ENCODE assay signal across 8 cellular contexts in genomic region chr2:53969285-53970094, GRCh38. TPM values are rescaled to one million over a fixed set of nuclear protein-coding genes. Genes with fewer than 3 reads are reported as not detected.
A peak's percentile ranks its signal among the peaks of the same experiment; 100 is the strongest.
DNase-seq lines count a peak whose midpoint lies in the region; ATAC-seq and TF ChIP-seq lines count a peak whose summit lies in the region.

No MANE protein-coding gene starts in this region.

- no peaks in the 10 kb centered on the region for H3K36me3 ChIP-seq in BE2C

- peak overlapping the region; percentile 93 for H3K4me3 ChIP-seq in BE2C (ENCODE audit: low read depth, low read length)
- H3K4me3 ChIP-seq in epithelial cell of proximal tubule (ENCODE audit: low read depth, low read length): peak overlapping the region; percentile 86

- H3K4me1 ChIP-seq in BE2C: no peaks in the 10 kb centered on the region

- peak overlapping the region; percentile 89 for H3K4me3 Mint-ChIP-seq in T-helper 1 cell treated with Interleukin-12 subunit alpha and Interleukin-12 subunit beta and Interleukin-4 antibody, amounts not matched to agents 30 μg/mL and 1 μg/mL, for 36 hours
- peak overlapping the region; percentile 87 to 99 (median 96) for H3K4me3 Mint-ChIP-seq in naive B cell

- H3K27ac Mint-ChIP-seq in T-helper 1 cell treated with Interleukin-12 subunit alpha and Interleukin-12 subunit beta and Interleukin-4 antibody, amounts not matched to agents 30 μg/mL and 1 μg/mL, for 36 hours: peak overlapping the region; percentile 83
- H3K27ac Mint-ChIP-seq in naive B cell: peak overlapping the region; percentile 93 to 99 (median 96)

- no peaks in the 10 kb centered on the region for H3K27me3 Mint-ChIP-seq in T-helper 1 cell treated with Interleukin-12 subunit alpha and Interleukin-12 subunit beta and Interleukin-4 antibody, amounts not matched to agents 30 μg/mL and 1 μg/mL, for 36 hours (ENCODE audit: low read depth)
- no peaks in the 10 kb centered on the region for H3K27me3 Mint-ChIP-seq in naive B cell

- H3K27me3 ChIP-seq in BE2C: no peaks in the 10 kb centered on the region

- no peak for DNase-seq in BE2C
- peak; percentile 67 for DNase-seq in LoVo (ENCODE audit: low spot score)
- DNase-seq in epithelial cell of proximal tubule (ENCODE audit: low read depth): peak; percentile 74
- DNase-seq in naive B cell: no peak
- DNase-seq in central memory CD4-positive, alpha-beta T cell: no peak

- H3K36me3 Mint-ChIP-seq in T-helper 1 cell treated with Interleukin-12 subunit alpha and Interleukin-12 subunit beta and Interleukin-4 antibody, amounts not matched to agents 30 μg/mL and 1 μg/mL, for 36 hours (ENCODE audit: low read depth): peaks cover 23% of the 10 kb centered on the region
- H3K36me3 Mint-ChIP-seq in naive B cell: peaks cover 2 to 5% of the 10 kb centered on the region in 2 donors

- H3K4me1 Mint-ChIP-seq in T-helper 1 cell treated with Interleukin-12 subunit alpha and Interleukin-12 subunit beta and Interleukin-4 antibody, amounts not matched to agents 30 μg/mL and 1 μg/mL, for 36 hours (ENCODE audit: low read depth): peaks cover 36% of the 10 kb centered on the region
- H3K4me1 Mint-ChIP-seq in naive B cell: peaks cover 50 to 71% (median 70%) of the 10 kb centered on the region in 3 donors

- no peak for TF ChIP-seq CTCF in BE2C (IDR thresholded peaks at IDR 0.05; ENCODE audit: low read depth, low read length)
- TF ChIP-seq CTCF in epithelial cell of proximal tubule (conservative IDR thresholded peaks at IDR 0.05; ENCODE audit: low read depth, low read length): no peak

- H3K9me3 ChIP-seq in BE2C: no peaks in the 10 kb centered on the region

- peak; percentile 38 for ATAC-seq in GM18861 (IDR thresholded peaks at IDR 0.05; ENCODE audit: unreplicated experiment)
- no peak for ATAC-seq in naive B cell (ENCODE audit: low read depth in 2 of 2)
- no peak for ATAC-seq in HG03571 (IDR thresholded peaks at IDR 0.05; ENCODE audit: unreplicated experiment)

- H3K9me3 Mint-ChIP-seq in T-helper 1 cell treated with Interleukin-12 subunit alpha and Interleukin-12 subunit beta and Interleukin-4 antibody, amounts not matched to agents 30 μg/mL and 1 μg/mL, for 36 hours: no peaks in the 10 kb centered on the region
- H3K9me3 Mint-ChIP-seq in naive B cell: no peaks in the 10 kb centered on the region

RNA-seq across cellular contexts. Expression of gene PSME4, which starts 1.3 kb away (rescaled TPM):
- polyA plus RNA-seq in BE2C (2012; ENCODE audit: insufficient read depth, insufficient read length, low read depth): 13.7 TPM
- total RNA-seq in epithelial cell of proximal tubule: 18.7 and 27.9 TPM in 2 replicates
- 10 to 100 TPM in 2 of 6 donors, 1 to 10 TPM in 4; 5.2 to 12.4 (median 7.2) TPM for polyA plus RNA-seq in naive B cell (ENCODE audit: low read depth in 6 of 6)

Comparison
In these comparisons a context has a peak if more than half of its experiments do, and no peak if none do; other contexts are left out.
1. DNase-seq: peak in LoVo (single experiment) and epithelial cell of proximal tubule (single experiment); none in BE2C (single experiment), naive B cell (single experiment) and central memory CD4-positive, alpha-beta T cell (single experiment).